Comparison of ENCODE assay signal across 8 cellular contexts in genomic region chr12:79629561-79629960, GRCh38.
"Had no signal": no experiment of that assay in that cellular context is flagged by ENCODE, and none has a peak within 500 bp of the region (broad histone marks: within the 10 kb centered on the region; RNA-seq: fewer than 3 reads in every experiment).

No MANE protein-coding gene starts in this region.

- H3K4me3 Mint-ChIP-seq: GM23338, H9 had no signal

- H2AFZ ChIP-seq: GM23338 had no signal

- FAIRE-seq: H1, H54, HTR-8/SVneo, K562 had no signal

- ATAC-seq: GM23338, K562 had no signal

- H3K4me2 ChIP-seq: GM23338 had no signal

- H3K27ac Mint-ChIP-seq: GM23338 had no signal

- DNase-seq: H9, HCEC 1CT, KG1 had no signal

- H3K4me3 ChIP-seq: GM23338, K562 had no signal
